ENCODE assay signal across 32 cellular contexts in the genomic region with DNA sequence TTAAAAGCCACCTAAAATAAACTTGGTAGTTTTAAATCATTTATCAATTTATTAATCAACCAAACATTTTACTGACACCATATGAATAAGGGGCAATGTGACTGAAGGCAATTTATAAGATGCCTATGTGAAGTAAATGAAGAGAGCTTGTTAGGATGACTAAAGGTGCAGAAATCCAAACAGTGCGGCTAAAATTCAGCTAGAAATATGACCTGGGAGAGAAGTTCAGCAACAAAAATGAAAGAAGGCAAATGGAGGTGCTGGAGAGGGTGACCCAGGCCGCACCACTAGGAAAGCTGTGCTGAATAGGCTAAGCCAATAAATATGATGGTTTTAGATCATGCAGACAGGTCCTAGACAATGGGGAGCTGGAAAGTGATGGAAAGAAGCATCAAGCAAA.
"Had no signal": no experiment of that assay in that cellular context is flagged by ENCODE, and none has a peak within 500 bp of the region (broad histone marks: within the 10 kb centered on the region; RNA-seq: fewer than 3 reads in every experiment).

No MANE protein-coding gene starts in this region.

- H3K4me3 ChIP-seq: body of pancreas, esophagus squamous epithelium, gastrocnemius medialis, heart left ventricle had no signal

- ATAC-seq: activated CD4-positive, CD25-positive, alpha-beta regulatory T cell treated with anti-CD3 and anti-CD28 coated beads, Interleukin-2, amount 50 U/mL, for 24 hours; activated CD8-positive, alpha-beta T cell treated with anti-CD3 and anti-CD28 coated beads for 36 hours; activated T-cell treated with anti-CD3 and anti-CD28 coated beads, Interleukin-2, amount 50 U/mL, for 4 hours; activated T-helper 17 cell treated with anti-CD3 and anti-CD28 coated beads, Interleukin-2, amount 50 U/mL, for 72 hours; body of pancreas; foreskin keratinocyte; gastrocnemius medialis; heart left ventricle; T-helper 17 cell had no signal

- H3K4me1 ChIP-seq: body of pancreas, esophagus squamous epithelium, foreskin keratinocyte, gastrocnemius medialis, heart left ventricle had no signal

- DNase-seq: activated B cell treated with CpG ODN at 0.5 μM for 24 hours; activated CD4-positive, alpha-beta T cell treated with anti-CD3 and anti-CD28 coated beads for 48 hours; activated CD4-positive, alpha-beta T cell treated with anti-CD3 and anti-CD28 coated beads, Interleukin-2, amount 50 U/mL, for 1 hour; activated CD4-positive, alpha-beta T cell treated with anti-CD3 and anti-CD28 coated beads, Interleukin-2, amount 50 U/mL, for 48 hours; activated CD8-positive, alpha-beta memory T cell treated with anti-CD3 and anti-CD28 coated beads for 24 hours; activated CD8-positive, alpha-beta T cell treated with anti-CD3 and anti-CD28 coated beads for 36 hours; activated effector memory CD4-positive, alpha-beta T cell treated with Interleukin-2 at 50 U/mL for 16 hours; activated gamma-delta T cell treated with Interleukin-2 at 50 U/mL for 16 hours; activated naive CD4-positive, alpha-beta T cell treated with anti-CD3 and anti-CD28 coated beads, Interleukin-2, amount 50 U/mL, for 16 hours; activated naive CD4-positive, alpha-beta T cell treated with Interleukin-2 at 50 U/mL for 16 hours; activated T-cell treated with anti-CD3 and anti-CD28 coated beads, Interleukin-2, amount 50 U/mL, for 4 hours; amniotic stem cell; anterior cingulate cortex; body of pancreas; caudate nucleus; cortex of kidney; dermis blood vessel endothelial cell; effector CD4-positive, alpha-beta T cell; esophagus squamous epithelium; foreskin keratinocyte; gastrocnemius medialis; glutamatergic neuron; heart left ventricle; T-helper 17 cell; T1000; WERI-Rb-1 had no signal

- H3K9me3 ChIP-seq: body of pancreas, esophagus squamous epithelium, gastrocnemius medialis, heart left ventricle had no signal

- FAIRE-seq: colon, endometrium, endothelial cell of umbilical vein had no signal

- H3K27ac ChIP-seq: body of pancreas, epithelial cell of prostate, esophagus squamous epithelium, foreskin keratinocyte, gastrocnemius medialis, heart left ventricle, WERI-Rb-1 had no signal
